ENCODE assay signal across 8 cellular contexts in the genomic region with DNA sequence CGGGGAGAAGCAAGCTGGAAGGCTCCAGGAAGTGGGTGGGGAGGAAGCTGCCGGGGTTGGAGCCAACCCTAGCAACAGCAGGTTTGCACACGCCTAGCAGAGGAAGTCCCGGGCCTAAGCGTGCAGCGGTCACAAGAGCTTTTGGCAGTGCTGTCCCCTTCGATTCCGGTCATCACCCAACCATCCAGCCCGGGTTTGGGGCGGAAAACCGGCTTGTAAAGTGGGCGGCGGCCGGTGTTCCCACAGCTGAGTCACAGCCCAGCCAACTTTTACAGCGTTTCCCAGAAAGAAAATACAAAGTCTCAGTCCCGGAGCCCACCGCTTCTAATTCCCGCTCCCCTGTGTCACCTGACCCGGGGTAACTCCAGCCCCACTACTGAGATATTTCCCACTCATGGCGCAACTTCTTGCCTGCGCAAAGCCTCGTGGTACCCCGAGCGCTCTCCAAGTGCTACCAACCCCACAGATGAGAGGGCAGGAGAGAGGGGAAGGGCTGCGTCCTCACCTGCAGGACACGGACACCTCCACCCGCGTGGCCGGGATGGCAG. TPM values are rescaled to one million over a fixed set of nuclear protein-coding genes. Genes with fewer than 3 reads are reported as not detected.
DNase-seq lines count a peak whose midpoint lies in the region; ATAC-seq and TF ChIP-seq lines count a peak whose summit lies in the region.

No MANE protein-coding gene starts in this region.

- H3K9ac ChIP-seq in skeletal muscle satellite cell (ENCODE audit: low read depth, low read length) = peak overlapping the region; percentile 79

- peaks cover 27% of the 10 kb centered on the region for H3K27me3 Mint-ChIP-seq in CD8-positive, alpha-beta T cell (ENCODE audit: low read depth)
- H3K27me3 Mint-ChIP-seq in MCF 10A (ENCODE audit: insufficient read depth, unreplicated experiment) = no peaks in the 10 kb centered on the region

- H3K4me1 Mint-ChIP-seq in CD8-positive, alpha-beta T cell (ENCODE audit: low read depth) = peaks cover 19% of the 10 kb centered on the region
- peaks cover 25% of the 10 kb centered on the region for H3K4me1 Mint-ChIP-seq in MCF 10A (ENCODE audit: insufficient read depth, unreplicated experiment)

- BruUV-seq in MCF 10A (replicated peaks; lab: Mats Ljungman, UMichigan) = TSS peak; percentile 59

- CTCF ChIA-PET in CD8-positive, alpha-beta T cell (lab: Charles Lee) = no interaction called here
- CTCF ChIA-PET in MCF 10A (lab: Yijun Ruan, JAX) = interaction anchor here (0.6 to 6.1 kb wide), 16 partner anchors 9 to 579 kb away, joined by 3 to 86 read pairs (median 8); no protein-coding TSS in a partner anchor

- H3K36me3 ChIP-seq in CD8-positive, alpha-beta T cell (ENCODE audit: insufficient read depth, low read length) = no peaks in the 10 kb centered on the region
- H3K36me3 ChIP-seq in skeletal muscle satellite cell (ENCODE audit: insufficient read depth, low read length) = no peaks in the 10 kb centered on the region

- H3K9me3 ChIP-seq in CD8-positive, alpha-beta T cell (ENCODE audit: low read length) = no peaks in the 10 kb centered on the region
- no peaks in the 10 kb centered on the region for H3K9me3 ChIP-seq in skeletal muscle satellite cell (replicated peaks; ENCODE audit: low read length)

- TF ChIP-seq CTCF in CD8-positive, alpha-beta T cell (IDR thresholded peaks at IDR 0.05) = no peak
- no peak for TF ChIP-seq CTCF in MCF 10A (IDR thresholded peaks at IDR 0.05; ENCODE audit: unreplicated experiment)

- intact Hi-C loops in CD8-positive, alpha-beta T cell (cut with DNase I, micrococcal nuclease) = loop anchor here in 1 of 2 experiments (5.0 kb wide), 1 partner anchor 588 kb away; the partner anchor contains the start of gene ALG10B
- intact Hi-C loops in MCF 10A (cut with micrococcal nuclease) = loop anchor here (2.0 to 10.0 kb wide), 4 partner anchors 130 to 848 kb away; no protein-coding TSS in a partner anchor

- ATAC-seq in CD8-positive, alpha-beta T cell = peak; percentile 46
- ATAC-seq in GM19468 (IDR thresholded peaks at IDR 0.05; ENCODE audit: extremely low read depth, unreplicated experiment) = peak; percentile 45
- ATAC-seq in HG03558 (IDR thresholded peaks at IDR 0.05; ENCODE audit: extremely low read depth, unreplicated experiment) = peak; percentile 56

- POLR2A ChIA-PET in CD8-positive, alpha-beta T cell (lab: Charles Lee) = interaction anchor here (0.7 kb wide), 1 partner anchor 259 kb away, joined by 3 read pairs; no protein-coding TSS in a partner anchor
- POLR2A ChIA-PET in MCF 10A (lab: Yijun Ruan, JAX) = interaction anchor here (0.5 to 3.3 kb wide), 28 partner anchors 9 to 588 kb away, joined by 3 to 50 read pairs (median 4); partner anchors contain the start of gene ALG10B

- peak overlapping the region; percentile 70 for H3K4me3 ChIP-seq in CD8-positive, alpha-beta T cell (ENCODE audit: low read depth, low read length)
- peak overlapping the region; percentile 81 for H3K4me3 ChIP-seq in skeletal muscle satellite cell (ENCODE audit: low read length)

- peak overlapping the region; percentile 96 for H3K4me2 ChIP-seq in skeletal muscle satellite cell (ENCODE audit: low read length)

- peak overlapping the region; percentile 85 for H3K4me3 Mint-ChIP-seq in CD8-positive, alpha-beta T cell
- peak overlapping the region; percentile 98 for H3K4me3 Mint-ChIP-seq in MCF 10A (ENCODE audit: unreplicated experiment)

- H3K36me3 Mint-ChIP-seq in CD8-positive, alpha-beta T cell = no peaks in the 10 kb centered on the region
- H3K36me3 Mint-ChIP-seq in MCF 10A (ENCODE audit: insufficient read depth, unreplicated experiment) = peaks cover 6% of the 10 kb centered on the region

- no peak overlapping the region for H3K27ac ChIP-seq in CD8-positive, alpha-beta T cell (ENCODE audit: low read depth, low read length)

- H3K27ac Mint-ChIP-seq in CD8-positive, alpha-beta T cell = peak overlapping the region; percentile 64
- H3K27ac Mint-ChIP-seq in MCF 10A (ENCODE audit: low read depth, unreplicated experiment) = peak overlapping the region; percentile 89

- H3K27me3 ChIP-seq in CD8-positive, alpha-beta T cell (ENCODE audit: insufficient read depth, low read length) = no peaks in the 10 kb centered on the region
- peaks cover 2% of the 10 kb centered on the region for H3K27me3 ChIP-seq in skeletal muscle satellite cell (ENCODE audit: control insufficient read depth, insufficient read depth, low read length)

- no peaks in the 10 kb centered on the region for H3K9me3 Mint-ChIP-seq in CD8-positive, alpha-beta T cell
- H3K9me3 Mint-ChIP-seq in MCF 10A (ENCODE audit: unreplicated experiment) = no peaks in the 10 kb centered on the region

- DNase-seq in CD8-positive, alpha-beta T cell = peak in 6 of 7 experiments; percentile 18 to 52 (median 32)
- DNase-seq in T1000 (lab: John Stamatoyannopoulos, UW) (peak; percentile 81), MCF 10A (ENCODE audit: unreplicated experiment) (peak; percentile 96), iPS-NIHi7 (ENCODE audit: extremely low spot score) (peak; percentile 69), NCI-H526 treated with DMSO at 0.1 percent for 48 hours (lab: John Stamatoyannopoulos, UW) (no peak)

- peaks cover 5% of the 10 kb centered on the region for H3K4me1 ChIP-seq in CD8-positive, alpha-beta T cell (ENCODE audit: insufficient read depth, low read length)
- peaks cover 7% of the 10 kb centered on the region for H3K4me1 ChIP-seq in skeletal muscle satellite cell (ENCODE audit: control insufficient read depth, insufficient read depth, low read length)

RNA-seq across cellular contexts. Expression of gene CPNE8, which starts 0.4 kb away (rescaled TPM):
- total RNA-seq in CD8-positive, alpha-beta T cell = 1 to 10 TPM; 1.0 to 1.1 TPM
- total RNA-seq in MCF 10A (2022) = 17.0 and 20.1 TPM in 2 replicates
- 12.2 and 18.8 TPM in 2 replicates for total RNA-seq in skeletal muscle satellite cell (2012; rRNA removed)
